In genomic region chr14:103669370-103669769, GRCh38 we compare ENCODE assay signal across 37 cellular contexts. TPM values are rescaled to one million over a fixed set of nuclear protein-coding genes. Genes with fewer than 3 reads are reported as not detected.
DNase-seq lines count a peak whose midpoint lies in the region; ATAC-seq, FAIRE-seq and TF ChIP-seq lines count a peak whose summit lies in the region.
"Had no signal": no experiment of that assay in that cellular context is flagged by ENCODE, and none has a peak within 500 bp of the region (broad histone marks: within the 10 kb centered on the region; RNA-seq: fewer than 3 reads in every experiment).

No MANE protein-coding gene starts in this region.

- H3K27ac Mint-ChIP-seq in endothelial cell (ENCODE audit: unreplicated experiment): peak overlapping the region; percentile 25
- H3K27ac Mint-ChIP-seq in stimulated activated effector memory CD8-positive, alpha-beta T cell treated with anti-CD3 and anti-CD28 coated beads, Interleukin-12 subunit alpha, Interleukin-12 subunit beta, amount 100 ng/mL, for 72 hours: peak overlapping the region; percentile 58
- no peak overlapping the region for H3K27ac Mint-ChIP-seq in stimulated activated memory B cell treated with anti-CD40 and anti-IgM and Interleukin-4, amounts not matched to agents 10 μg/mL and 1 μg/mL and 100 μg/mL, for 72 hours
- H3K27ac Mint-ChIP-seq: B cell; CD14-positive monocyte; CD4-positive, alpha-beta memory T cell; CD4-positive, alpha-beta T cell; CD4-positive, CD25-positive, alpha-beta regulatory T cell; CD8-positive, alpha-beta T cell had no signal

- H3K9ac ChIP-seq in SK-N-MC (ENCODE audit: insufficient read length): no peak overlapping the region
- H3K9ac ChIP-seq: BLaER1; BLaER1 treated with 17β-estradiol and CSF1 and Interleukin-3, amounts not matched to agents 10 nM and 100 nM had no signal

- DNase-seq in SK-N-MC (ENCODE audit: low read depth, low spot score) (no peak), endothelial cell (ENCODE audit: low spot score) (no peak), Right ventricle myocardium inferior (ENCODE audit: missing footprints) (no peak), urothelium cell line (ENCODE audit: low spot score) (no peak)
- no peak for DNase-seq in stimulated activated effector memory CD8-positive, alpha-beta T cell treated with anti-CD3 and anti-CD28 coated beads, Interleukin-12 subunit alpha, Interleukin-12 subunit beta, amount 100 ng/mL, for 72 hours (ENCODE audit: low spot score in 2 of 2)
- DNase-seq: 8988T; ACHN; AML-193; BE2C; C1 segment of cervical spinal cord; Caco-2; Calu3; CD4-positive, alpha-beta memory T cell; CD4-positive, alpha-beta T cell; CD4-positive, CD25-positive, alpha-beta regulatory T cell; CD8-positive, alpha-beta memory T cell; CD8-positive, alpha-beta T cell; COR-L47; DMS 273 treated with DMSO at 0.1 percent for 48 hours; DMS153; DMS53; DMS79; DMS79 treated with DMSO at 0.1 percent for 48 hours; DND-41; EL had no signal

- H3K9me3 ChIP-seq in HEK293 (ENCODE audit: control insufficient read depth, insufficient read depth, low read depth, low read length) (no peaks in the 10 kb centered on the region), SK-N-MC (ENCODE audit: low read depth, low read length) (no peaks in the 10 kb centered on the region)
- H3K9me3 ChIP-seq: A549; BE2C; BLaER1; BLaER1 treated with 17β-estradiol and CSF1 and Interleukin-3, amounts not matched to agents 10 nM and 100 nM; Caco-2 had no signal

- no peaks in the 10 kb centered on the region for H3K4me1 ChIP-seq in HEK293 (ENCODE audit: control insufficient read depth, insufficient read depth, low read length)
- H3K4me1 ChIP-seq: A549; BE2C; BLaER1; BLaER1 treated with 17β-estradiol and CSF1 and Interleukin-3, amounts not matched to agents 10 nM and 100 nM; Caco-2 had no signal

- no peak for FAIRE-seq in urothelium cell line (lab: Jason Lieb, UNC)
- FAIRE-seq: A204.1, A549, D721Med had no signal

- H3K4me3 ChIP-seq in HEK293 (ENCODE audit: low read depth, low read length): no peak overlapping the region
- H3K4me3 ChIP-seq in SK-N-MC: no peak overlapping the region
- H3K4me3 ChIP-seq: A549; BLaER1; BLaER1 treated with 17β-estradiol and CSF1 and Interleukin-3, amounts not matched to agents 10 nM and 100 nM had no signal

- peaks cover 30% of the 10 kb centered on the region for H3K36me3 Mint-ChIP-seq in endothelial cell (ENCODE audit: low read depth, unreplicated experiment)
- H3K36me3 Mint-ChIP-seq in stimulated activated effector memory CD8-positive, alpha-beta T cell treated with anti-CD3 and anti-CD28 coated beads, Interleukin-12 subunit alpha, Interleukin-12 subunit beta, amount 100 ng/mL, for 72 hours: peaks cover 100% of the 10 kb centered on the region
- H3K36me3 Mint-ChIP-seq in stimulated activated memory B cell treated with anti-CD40 and anti-IgM and Interleukin-4, amounts not matched to agents 10 μg/mL and 1 μg/mL and 100 μg/mL, for 72 hours: peaks cover 35% of the 10 kb centered on the region

- CTCF ChIA-PET in HEK293 (lab: Yijun Ruan, JAX): interaction anchor here (1.1 kb wide), 1 partner anchor 11 kb away, joined by 3 read pairs; no protein-coding TSS in a partner anchor

- ATAC-seq in stimulated activated effector memory CD8-positive, alpha-beta T cell treated with anti-CD3 and anti-CD28 coated beads, Interleukin-12 subunit alpha, Interleukin-12 subunit beta, amount 100 ng/mL, for 72 hours: no peak
- ATAC-seq in GM19455 (IDR thresholded peaks at IDR 0.05; ENCODE audit: unreplicated experiment) (no peak), Right ventricle myocardium inferior (no peak)
- ATAC-seq in stimulated activated memory B cell treated with anti-CD40 and anti-IgM and Interleukin-4, amounts not matched to agents 10 μg/mL and 1 μg/mL and 100 μg/mL, for 72 hours: no peak
- ATAC-seq: A549; CD8-positive, alpha-beta T cell had no signal

- H3K4me1 Mint-ChIP-seq in endothelial cell (ENCODE audit: unreplicated experiment): no peaks in the 10 kb centered on the region
- no peaks in the 10 kb centered on the region for H3K4me1 Mint-ChIP-seq in stimulated activated effector memory CD8-positive, alpha-beta T cell treated with anti-CD3 and anti-CD28 coated beads, Interleukin-12 subunit alpha, Interleukin-12 subunit beta, amount 100 ng/mL, for 72 hours
- H3K4me1 Mint-ChIP-seq in stimulated activated memory B cell treated with anti-CD40 and anti-IgM and Interleukin-4, amounts not matched to agents 10 μg/mL and 1 μg/mL and 100 μg/mL, for 72 hours: no peaks in the 10 kb centered on the region
- H3K4me1 Mint-ChIP-seq: B cell, CD14-positive monocyte had no signal

- no peaks in the 10 kb centered on the region for H3K27me3 Mint-ChIP-seq in endothelial cell (ENCODE audit: unreplicated experiment)
- H3K27me3 Mint-ChIP-seq in stimulated activated memory B cell treated with anti-CD40 and anti-IgM and Interleukin-4, amounts not matched to agents 10 μg/mL and 1 μg/mL and 100 μg/mL, for 72 hours: no peaks in the 10 kb centered on the region
- H3K27me3 Mint-ChIP-seq: B cell; CD4-positive, alpha-beta memory T cell; CD4-positive, alpha-beta T cell; CD4-positive, CD25-positive, alpha-beta regulatory T cell; CD8-positive, alpha-beta memory T cell had no signal

- POLR2A ChIA-PET in HEK293 (lab: Yijun Ruan, JAX): no interaction called here

- no peak overlapping the region for H3K4me3 Mint-ChIP-seq in endothelial cell (ENCODE audit: unreplicated experiment)
- no peak overlapping the region for H3K4me3 Mint-ChIP-seq in stimulated activated effector memory CD8-positive, alpha-beta T cell treated with anti-CD3 and anti-CD28 coated beads, Interleukin-12 subunit alpha, Interleukin-12 subunit beta, amount 100 ng/mL, for 72 hours
- no peak overlapping the region for H3K4me3 Mint-ChIP-seq in stimulated activated memory B cell treated with anti-CD40 and anti-IgM and Interleukin-4, amounts not matched to agents 10 μg/mL and 1 μg/mL and 100 μg/mL, for 72 hours
- H3K4me3 Mint-ChIP-seq: B cell; CD14-positive monocyte; CD4-positive, alpha-beta memory T cell; CD4-positive, alpha-beta T cell; CD4-positive, CD25-positive, alpha-beta regulatory T cell; CD8-positive, alpha-beta memory T cell; CD8-positive, alpha-beta T cell had no signal

- H3K27ac ChIP-seq in HEK293 (ENCODE audit: extremely low read depth, low read depth, low read length): no peak overlapping the region
- H3K27ac ChIP-seq in SK-N-MC: 0 out of 2 replicates have a peak overlapping the region, but pooled peaks have one; percentile 42
- H3K27ac ChIP-seq: 22Rv1; A549; BLaER1; BLaER1 treated with 17β-estradiol and CSF1 and Interleukin-3, amounts not matched to agents 10 nM and 100 nM; C4-2B had no signal

- H3K36me3 ChIP-seq in HEK293 (ENCODE audit: control insufficient read depth in 2 of 2, insufficient read depth in 1 of 2, low read length in 2 of 2) (peaks cover 65 to 79% of the 10 kb centered on the region in 2 experiments), SK-N-MC (ENCODE audit: insufficient read depth, low read length) (peaks cover 70% of the 10 kb centered on the region)

- no peak for TF ChIP-seq CTCF in HEK293 (tag by site-specific recombination; IDR thresholded peaks at IDR 0.05)
- TF ChIP-seq CTCF in endothelial cell (IDR thresholded peaks at IDR 0.05; ENCODE audit: unreplicated experiment): no peak

- H3K9me3 Mint-ChIP-seq in endothelial cell (ENCODE audit: unreplicated experiment): no peaks in the 10 kb centered on the region
- H3K9me3 Mint-ChIP-seq in stimulated activated effector memory CD8-positive, alpha-beta T cell treated with anti-CD3 and anti-CD28 coated beads, Interleukin-12 subunit alpha, Interleukin-12 subunit beta, amount 100 ng/mL, for 72 hours: no peaks in the 10 kb centered on the region
- H3K9me3 Mint-ChIP-seq in stimulated activated memory B cell treated with anti-CD40 and anti-IgM and Interleukin-4, amounts not matched to agents 10 μg/mL and 1 μg/mL and 100 μg/mL, for 72 hours: no peaks in the 10 kb centered on the region
- H3K9me3 Mint-ChIP-seq: CD14-positive monocyte; CD4-positive, alpha-beta memory T cell; CD4-positive, alpha-beta T cell; CD4-positive, CD25-positive, alpha-beta regulatory T cell; CD8-positive, alpha-beta memory T cell; CD8-positive, alpha-beta T cell had no signal

- intact Hi-C loops in Right ventricle myocardium inferior (cut with DNase I): no loop called here

TF ChIP-seq in HEK293, 187 proteins besides CTCF, POLR2A, EP300 and RAD21:
- TF ChIP-seq ZNF202 (tag by site-specific recombination; IDR thresholded peaks at IDR 0.05; ENCODE audit: borderline replicate concordance) (no peak), ZNF558 (tag by site-specific recombination; IDR thresholded peaks at IDR 0.05) (peak; percentile 92), ZBTB20 (tag by site-specific recombination; IDR thresholded peaks at IDR 0.05) (no peak), GFI1B (tag by site-specific recombination; IDR thresholded peaks at IDR 0.05) (no peak)

RNA-seq across cellular contexts. Expression of gene KLC1, which starts 40.4 kb away (rescaled TPM):
- total RNA-seq in endothelial cell (ENCODE audit: unreplicated experiment): 220 TPM
- total RNA-seq in Right ventricle myocardium inferior: 151 TPM

RNA-seq across cellular contexts. Expression of gene XRCC3, which starts 45.9 kb away (rescaled TPM):
- total RNA-seq in endothelial cell (ENCODE audit: unreplicated experiment): 10.2 TPM
- 2.8 TPM for total RNA-seq in Right ventricle myocardium inferior

RNA-seq across cellular contexts. Expression of gene ZFYVE21, which starts 46.2 kb away (rescaled TPM):
- total RNA-seq in endothelial cell (ENCODE audit: unreplicated experiment) (48.1 TPM), Right ventricle myocardium inferior (46.9 TPM)
